In the genomic region with DNA sequence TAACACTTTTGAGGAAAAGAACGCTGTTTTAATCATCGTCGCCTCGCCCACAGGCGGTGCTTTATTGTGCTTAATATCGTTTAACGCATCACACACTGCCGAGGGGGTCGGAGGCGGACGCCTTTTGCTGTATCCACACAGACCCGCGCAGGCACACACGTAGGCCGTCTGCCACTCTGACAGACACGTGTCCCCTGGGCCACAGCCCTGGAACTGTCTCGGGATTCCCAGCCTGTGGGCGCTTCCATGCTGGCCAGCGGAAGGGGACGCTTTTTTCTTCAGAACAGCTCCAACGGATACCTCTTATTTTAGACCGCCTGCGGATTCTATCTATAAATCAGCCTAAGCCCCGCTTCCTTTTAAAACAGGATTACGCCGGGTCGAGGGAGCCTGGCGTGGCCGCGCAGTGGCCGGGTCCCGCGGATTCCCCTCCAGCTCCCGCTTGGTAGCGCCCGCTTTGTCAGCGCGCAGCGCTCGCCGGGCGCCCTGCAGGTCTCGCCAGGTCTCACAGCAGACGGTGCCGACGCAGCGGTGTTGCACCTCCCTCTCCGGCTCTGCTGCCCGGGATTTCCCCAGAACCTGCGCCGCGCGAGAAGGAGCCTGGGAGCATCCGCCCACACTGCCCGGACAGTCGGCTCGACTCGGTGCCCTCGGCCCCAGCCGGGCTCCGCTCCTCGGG, we compare ENCODE assay signal across 8 cellular contexts. TPM values are rescaled to one million over a fixed set of nuclear protein-coding genes. Genes with fewer than 3 reads are reported as not detected.
DNase-seq lines count a peak whose midpoint lies in the region; ATAC-seq and TF ChIP-seq lines count a peak whose summit lies in the region.

A gene with protein sequence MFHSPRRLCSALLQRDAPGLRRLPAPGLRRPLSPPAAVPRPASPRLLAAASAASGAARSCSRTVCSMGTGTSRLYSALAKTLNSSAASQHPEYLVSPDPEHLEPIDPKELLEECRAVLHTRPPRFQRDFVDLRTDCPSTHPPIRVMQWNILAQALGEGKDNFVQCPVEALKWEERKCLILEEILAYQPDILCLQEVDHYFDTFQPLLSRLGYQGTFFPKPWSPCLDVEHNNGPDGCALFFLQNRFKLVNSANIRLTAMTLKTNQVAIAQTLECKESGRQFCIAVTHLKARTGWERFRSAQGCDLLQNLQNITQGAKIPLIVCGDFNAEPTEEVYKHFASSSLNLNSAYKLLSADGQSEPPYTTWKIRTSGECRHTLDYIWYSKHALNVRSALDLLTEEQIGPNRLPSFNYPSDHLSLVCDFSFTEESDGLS (plus strand): TSS at position 513 of the 679 bp plus-strand sequence. CDS start 201 bp downstream, outside the sequence.

- WGBS in hepatocyte (ENCODE audit: low lambda C conversion rate, missing lambda C conversion rate): under 1% methylated on average over 62 of the region's 62 CpGs

- ATAC-seq in GM18519 (IDR thresholded peaks at IDR 0.05; ENCODE audit: low FRiP score, unreplicated experiment) (peak; percentile 90), HG03045 (IDR thresholded peaks at IDR 0.05; ENCODE audit: unreplicated experiment) (peak; percentile 95)

- H3K9me3 ChIP-seq in hepatocyte (ENCODE audit: low read depth): no peaks in the 10 kb centered on the region

- DNase-seq in NCI-H2081 treated with DMSO at 0.1 percent for 48 hours (lab: John Stamatoyannopoulos, UW) (peak; percentile 40), T1000 (lab: John Stamatoyannopoulos, UW) (peak; percentile 86), astrocyte of the hippocampus (ENCODE audit: low read depth, low spot score) (peak; percentile 97), hepatocyte (ENCODE audit: low spot score) (peak; percentile 96), retina (peak; percentile 99)

- H3K27ac ChIP-seq in 22Rv1 (peak within 1 kb of the TSS; percentile 79), hepatocyte (peak within 1 kb of the TSS; percentile 90)

- H3K36me3 ChIP-seq in hepatocyte (replicated peaks; ENCODE audit: insufficient read depth, low read depth): no peaks in the 10 kb centered on the region

- H2AFZ ChIP-seq in hepatocyte: peak within 1 kb of the TSS; percentile 75

- no peaks in the 10 kb centered on the region for H3K9me2 ChIP-seq in hepatocyte (replicated peaks; ENCODE audit: insufficient read depth)

- peak within 1 kb of the TSS; percentile 90 for H3K4me3 ChIP-seq in hepatocyte

- no peaks in the 10 kb centered on the region for H3K27me3 ChIP-seq in hepatocyte

- TF ChIP-seq CTCF in 22Rv1 (IDR thresholded peaks at IDR 0.05) (peak; percentile 12; the same call in 1 of the 2 replicates), hepatocyte (IDR thresholded peaks at IDR 0.05; ENCODE audit: poor library complexity) (no peak)

- peaks cover 7% of the 10 kb centered on the region for H4K20me1 ChIP-seq in hepatocyte (ENCODE audit: insufficient read depth, poor library complexity, severe bottlenecking)

- H3K4me2 ChIP-seq in hepatocyte: peak within 1 kb of the TSS; percentile 76

- peaks cover 39% of the 10 kb centered on the region for H3K79me2 ChIP-seq in hepatocyte

- peaks cover 34% of the 10 kb centered on the region for H3K4me1 ChIP-seq in hepatocyte (ENCODE audit: insufficient read depth)

RNA-seq across cellular contexts. Expression of the gene that starts here (rescaled TPM):
- total RNA-seq in hepatocyte: 18.2 and 20.8 TPM in 2 replicates
- polyA plus RNA-seq in hepatocyte: 8.8 and 9.9 TPM in 2 replicates

Comparison
In these comparisons a context has a peak if more than half of its experiments do, and no peak if none do; other contexts are left out.
1. Peak in every context shown above with its lines: DNase-seq, ATAC-seq, H3K4me3 ChIP-seq and H3K27ac ChIP-seq.
2. DNase-seq: peak in every context shown above with its lines; median percentile 99 in retina; 97 in astrocyte of the hippocampus; 96 in hepatocyte; 86 in T1000; 40 in NCI-H2081 treated with DMSO at 0.1 percent for 48 hours.